Comparison of ENCODE assay signal across 16 cellular contexts in genomic region chr11:9367551-9367950, GRCh38.
"Had no signal": no experiment of that assay in that cellular context is flagged by ENCODE, and none has a peak within 500 bp of the region (broad histone marks: within the 10 kb centered on the region; RNA-seq: fewer than 3 reads in every experiment).

No MANE protein-coding gene starts in this region.

- H3K36me3 ChIP-seq: pancreas, tibial nerve had no signal

- H3K4me3 ChIP-seq: dorsolateral prefrontal cortex, pancreas, tibial nerve had no signal

- H3K27me3 ChIP-seq: dorsolateral prefrontal cortex, pancreas, tibial nerve had no signal

- H3K27ac Mint-ChIP-seq: activated naive CD8-positive, alpha-beta T cell treated with anti-CD3 and anti-CD28 coated beads, Interleukin-2, amount 10 ng/mL, durations not matched to agents 7 days and 5 days; activated T-helper 1 cell treated with anti-CD3 and anti-CD28 coated beads, Interleukin-12 subunit alpha, Interleukin-12 subunit beta, Interleukin-2, Interleukin-4 antibody, amounts not matched to agents 30 ng/mL and 10 ng/mL and 1 ng/mL, durations not matched to agents 14 hours and 24 hours and 36 hours; stimulated activated naive B cell treated with anti-CD40 and anti-IgM and Interleukin-4, amounts not matched to agents 10 μg/mL and 1 μg/mL and 100 μg/mL, for 72 hours had no signal

- H3K36me3 Mint-ChIP-seq: activated naive CD8-positive, alpha-beta T cell treated with anti-CD3 and anti-CD28 coated beads, Interleukin-2, amount 10 ng/mL, durations not matched to agents 7 days and 5 days; stimulated activated naive B cell treated with anti-CD40 and anti-IgM and Interleukin-4, amounts not matched to agents 10 μg/mL and 1 μg/mL and 100 μg/mL, for 72 hours had no signal

- H3K9me3 ChIP-seq: pancreas, tibial nerve had no signal

- H3K4me1 ChIP-seq: pancreas had no signal

- H3K9me3 Mint-ChIP-seq: activated naive CD8-positive, alpha-beta T cell treated with anti-CD3 and anti-CD28 coated beads, Interleukin-2, amount 10 ng/mL, durations not matched to agents 7 days and 5 days; activated T-helper 1 cell treated with anti-CD3 and anti-CD28 coated beads, Interleukin-12 subunit alpha, Interleukin-12 subunit beta, Interleukin-2, Interleukin-4 antibody, amounts not matched to agents 30 ng/mL and 10 ng/mL and 1 ng/mL, durations not matched to agents 14 hours and 24 hours and 36 hours; stimulated activated naive B cell treated with anti-CD40 and anti-IgM and Interleukin-4, amounts not matched to agents 10 μg/mL and 1 μg/mL and 100 μg/mL, for 72 hours had no signal

- H3K4me3 Mint-ChIP-seq: activated naive CD8-positive, alpha-beta T cell treated with anti-CD3 and anti-CD28 coated beads, Interleukin-2, amount 10 ng/mL, durations not matched to agents 7 days and 5 days; activated T-helper 1 cell treated with anti-CD3 and anti-CD28 coated beads, Interleukin-12 subunit alpha, Interleukin-12 subunit beta, Interleukin-2, Interleukin-4 antibody, amounts not matched to agents 30 ng/mL and 10 ng/mL and 1 ng/mL, durations not matched to agents 14 hours and 24 hours and 36 hours; stimulated activated naive B cell treated with anti-CD40 and anti-IgM and Interleukin-4, amounts not matched to agents 10 μg/mL and 1 μg/mL and 100 μg/mL, for 72 hours had no signal

- ATAC-seq: activated CD4-positive, CD25-positive, alpha-beta regulatory T cell treated with anti-CD3 and anti-CD28 coated beads, Interleukin-2, amount 50 U/mL, for 24 hours; esophagus mucosa; pancreas; stimulated activated naive B cell treated with anti-CD40 and anti-IgM and Interleukin-4, amounts not matched to agents 10 μg/mL and 1 μg/mL and 100 μg/mL, for 72 hours had no signal

- DNase-seq: activated naive CD4-positive, alpha-beta T cell; activated naive CD8-positive, alpha-beta T cell treated with anti-CD3 and anti-CD28 coated beads, Interleukin-2, amount 10 ng/mL, durations not matched to agents 7 days and 5 days; anterior cingulate cortex; dorsolateral prefrontal cortex; hippocampal formation; kidney glomerular epithelial cell; pancreas; stimulated activated CD4-positive, alpha-beta T cell treated with anti-CD3 and anti-CD28 coated beads, Interleukin-15, amount 100 ng/mL, for 24 hours; stimulated activated CD4-positive, alpha-beta T cell treated with anti-CD3 and anti-CD28 coated beads, Interleukin-4, amount 100 ng/mL, for 1 hour; stimulated activated naive B cell treated with anti-CD40 and anti-IgM and Interleukin-4, amounts not matched to agents 10 μg/mL and 1 μg/mL and 100 μg/mL, for 72 hours; T-helper 1 cell; T1000 had no signal

- H3K27ac ChIP-seq: dorsolateral prefrontal cortex, pancreas, tibial nerve had no signal
